Comparison of ENCODE assay signal across 19 cellular contexts in the genomic region with DNA sequence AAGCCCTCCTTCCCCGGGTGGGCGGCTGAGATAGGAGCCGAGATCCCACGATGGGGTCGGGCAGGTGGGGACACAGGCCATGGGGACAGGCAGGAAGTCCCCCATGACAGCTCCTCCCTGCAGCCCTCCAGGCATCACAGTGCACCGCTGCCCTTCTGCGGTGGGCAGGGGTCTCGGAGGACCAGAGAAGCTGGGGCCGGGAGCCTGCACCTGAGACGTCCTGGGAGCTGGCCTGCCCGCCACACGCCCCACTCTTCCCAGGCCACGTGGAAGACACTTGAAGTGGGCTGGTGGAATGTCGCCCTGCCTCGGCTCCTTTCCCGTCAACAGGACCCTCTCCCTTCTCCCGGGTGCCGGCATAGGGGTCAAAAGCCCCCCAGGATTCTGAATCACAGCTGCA. TPM values are rescaled to one million over a fixed set of nuclear protein-coding genes. Genes with fewer than 3 reads are reported as not detected.
DNase-seq lines count a peak whose midpoint lies in the region; TF ChIP-seq lines count a peak whose summit lies in the region.
"Had no signal": no experiment of that assay in that cellular context is flagged by ENCODE, and none has a peak within 500 bp of the region (broad histone marks: within the 10 kb centered on the region; RNA-seq: fewer than 3 reads in every experiment).

No MANE protein-coding gene starts in this region.

- H2BK15ac ChIP-seq in neuronal stem cell (ENCODE audit: low read length): no peak overlapping the region

- H2AFZ ChIP-seq in OCI-LY7 (ENCODE audit: low read length) (no peak overlapping the region), neuronal stem cell (ENCODE audit: low read length) (no peak overlapping the region)
- H2AFZ ChIP-seq: GM23338 had no signal

- H3K14ac ChIP-seq in neuronal stem cell (ENCODE audit: low read length): no peak overlapping the region

- H3K27ac ChIP-seq in BLaER1 (peak overlapping the region; percentile 93), OCI-LY7 (ENCODE audit: low read depth, low read length, poor library complexity, severe bottlenecking) (no peak overlapping the region), neuronal stem cell (replicated peaks; ENCODE audit: low read length) (no peak overlapping the region)
- H3K27ac ChIP-seq: A549 had no signal

- peaks cover 1% of the 10 kb centered on the region for H3K79me1 ChIP-seq in neuronal stem cell (ENCODE audit: low read depth, low read length)

- no TSS peak for BruUV-seq in OCI-LY7 (replicated peaks; lab: Mats Ljungman, UMichigan)

- H4K8ac ChIP-seq in neuronal stem cell (ENCODE audit: low read depth, low read length): no peak overlapping the region

- H2BK5ac ChIP-seq in neuronal stem cell (ENCODE audit: low read length): no peak overlapping the region

- CTCF ChIA-PET in OCI-LY7 (lab: Charles Lee; ENCODE audit: unreplicated experiment): interaction anchor here (0.6 kb wide), 1 partner anchor 177 kb away, joined by 3 read pairs; no protein-coding TSS in a partner anchor

- no peaks in the 10 kb centered on the region for H3K36me3 ChIP-seq in BLaER1
- H3K36me3 ChIP-seq in OCI-LY7 (ENCODE audit: insufficient read depth, low read length): no peaks in the 10 kb centered on the region
- no peaks in the 10 kb centered on the region for H3K36me3 ChIP-seq in neuronal stem cell (replicated peaks in 1 of 2; ENCODE audit: control insufficient read depth in 2 of 2, insufficient read depth in 2 of 2, low read length in 2 of 2)

- H2AK5ac ChIP-seq in neuronal stem cell (ENCODE audit: low read depth, low read length): peak overlapping the region; percentile 60

- no peak overlapping the region for H3K4ac ChIP-seq in neuronal stem cell (ENCODE audit: low read length)

- intact Hi-C loops in OCI-LY7 (cut with micrococcal nuclease; ENCODE audit: unreplicated experiment): no loop called here

- H3K9ac ChIP-seq in BLaER1: peak overlapping the region; percentile 79
- H3K9ac ChIP-seq in neuronal stem cell (ENCODE audit: low read depth, low read length, poor library complexity): no peak overlapping the region

- no peaks in the 10 kb centered on the region for H3K9me2 ChIP-seq in OCI-LY7 (ENCODE audit: insufficient read depth, low read length)

- POLR2A ChIA-PET in OCI-LY7 (lab: Charles Lee): interaction anchor here (1.5 kb wide), 1 partner anchor 9 kb away, joined by 4 read pairs; no protein-coding TSS in a partner anchor

- no peak overlapping the region for H4K91ac ChIP-seq in neuronal stem cell (ENCODE audit: low read depth, low read length, poor library complexity)

- H3K9me3 ChIP-seq in BLaER1 (no peaks in the 10 kb centered on the region), OCI-LY7 (ENCODE audit: low read length) (no peaks in the 10 kb centered on the region), neuronal stem cell (replicated peaks in 1 of 2; ENCODE audit: control insufficient read depth in 2 of 2, insufficient read depth in 1 of 2, low read depth in 1 of 2, low read length in 2 of 2) (no peaks in the 10 kb centered on the region)
- H3K9me3 ChIP-seq: A549 had no signal

- H3K4me2 ChIP-seq in BLaER1: peak overlapping the region; percentile 100
- peak overlapping the region; percentile 63; the same call in 1 of the 2 replicates for H3K4me2 ChIP-seq in OCI-LY7 (ENCODE audit: low read length)
- H3K4me2 ChIP-seq in neuronal stem cell (ENCODE audit: insufficient read depth, low read length, poor library complexity, severe bottlenecking): no peak overlapping the region
- H3K4me2 ChIP-seq: A549, GM23338 had no signal

- peak overlapping the region; percentile 76 for H3K4me3 ChIP-seq in BLaER1
- no peak overlapping the region for H3K4me3 ChIP-seq in OCI-LY7 (ENCODE audit: low read depth, low read length, poor library complexity, severe bottlenecking)
- H3K4me3 ChIP-seq in neuronal stem cell (ENCODE audit: low read length in 2 of 2): no peak overlapping the region
- H3K4me3 ChIP-seq: A549, GM23338 had no signal

- H3K27me3 ChIP-seq in BLaER1 (peaks cover 6% of the 10 kb centered on the region; the same call in 1 of the 2 replicates), neuronal stem cell (ENCODE audit: control insufficient read depth in 3 of 3, insufficient read depth in 3 of 3, low read depth in 1 of 3, low read length in 3 of 3) (peaks cover 0 to 47% (median 0%) of the 10 kb centered on the region in 3 experiments)

- peak overlapping the region; percentile 70 for H3K18ac ChIP-seq in neuronal stem cell (ENCODE audit: low read length)

- no peak overlapping the region for H3K23ac ChIP-seq in neuronal stem cell (ENCODE audit: low read depth, low read length, poor library complexity)

- TF ChIP-seq CTCF in OCI-LY7 (conservative IDR thresholded peaks at IDR 0.05; ENCODE audit: low read length): no peak

- no CpG with 5 or more reads among the region's 18 CpGs for WGBS in neuronal stem cell (ENCODE audit: extremely low coverage in 2 of 2, insufficient read length in 2 of 2, insufficient replicate concordance in 1 of 2), 2 donors

- no peak overlapping the region for H2BK120ac ChIP-seq in neuronal stem cell (ENCODE audit: low read depth, low read length)

- H3K4me1 ChIP-seq in BLaER1 (peaks cover 96% of the 10 kb centered on the region), OCI-LY7 (ENCODE audit: insufficient read depth, low read length, poor library complexity, severe bottlenecking) (peaks cover 63% of the 10 kb centered on the region), neuronal stem cell (ENCODE audit: control insufficient read depth in 2 of 2, insufficient read depth in 1 of 2, low read depth in 1 of 2, low read length in 2 of 2) (peaks cover 0 to 9% of the 10 kb centered on the region in 2 donors)

- no peak overlapping the region for H2BK12ac ChIP-seq in neuronal stem cell (ENCODE audit: low read length)

- no peaks in the 10 kb centered on the region for H3K79me2 ChIP-seq in OCI-LY7 (ENCODE audit: insufficient read depth, low read depth, low read length)

- no peak for DNase-seq in OCI-LY7 (ENCODE audit: low spot score)
- no peak for DNase-seq in neuronal stem cell (ENCODE audit: low spot score)
- no peak for DNase-seq in EL
- DNase-seq in NCI-H774 (lab: John Stamatoyannopoulos, UW): no peak
- DNase-seq in activated CD4-positive, alpha-beta T cell treated with anti-CD3 and anti-CD28 coated beads, Interleukin-2, amount 50 U/mL, for 48 hours: no peak
- DNase-seq: 8988T; ACHN; AML-193; CD4-positive, alpha-beta T cell; CD8-positive, alpha-beta memory T cell; DMS 273 treated with DMSO at 0.1 percent for 48 hours; DMS79; GF-D8; H9 had no signal

- H4K20me1 ChIP-seq in BLaER1 (0 out of 2 replicates have a peak, but pooled peaks cover 4% of the 10 kb centered on the region), OCI-LY7 (ENCODE audit: insufficient read depth, low read length) (no peaks in the 10 kb centered on the region)

RNA-seq across cellular contexts. Expression of gene ELFN2, which starts 55.4 kb away (rescaled TPM):
- 0.63 and 0.82 TPM in 2 replicates for total RNA-seq in OCI-LY7 (2014; rRNA removed; shearing (Covaris generic))
- total RNA-seq in OCI-LY7 (2022): 0.83 and 1.8 TPM in 2 replicates
- 0.78 TPM for polyA plus RNA-seq in neuronal stem cell (2013, experiment 1 of 2)
- 0.86 TPM for polyA plus RNA-seq in neuronal stem cell (2013, experiment 2 of 2)
- total RNA-seq: G401 had no signal
- polyA plus RNA-seq: CD14-positive monocyte had no signal
